Comparison of ENCODE assay signal across 1 cellular context in the genomic region with DNA sequence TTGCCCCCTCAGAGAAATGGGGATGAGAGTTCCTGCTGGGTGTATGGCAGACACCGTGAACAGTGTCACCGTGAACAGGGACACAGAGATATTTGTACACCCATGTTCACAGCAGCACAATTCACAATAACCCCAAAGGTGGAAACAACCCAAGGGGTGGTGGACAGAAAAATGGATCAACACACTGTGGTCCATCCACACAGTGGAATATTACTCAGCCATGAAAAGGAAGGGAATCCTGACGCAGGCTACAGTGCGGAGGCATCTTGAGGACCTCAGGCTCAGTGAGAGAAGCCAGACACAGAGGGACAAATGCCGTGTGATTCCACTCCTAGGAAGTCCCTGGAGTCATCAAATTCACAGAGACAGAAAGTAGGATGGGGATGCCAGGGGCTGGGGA.
TF ChIP-seq lines count a peak whose summit lies in the region.

No MANE protein-coding gene starts in this region.

TF ChIP-seq in HEK293, 187 proteins besides CTCF, POLR2A, EP300 and RAD21 (continued from another document):
- TF ChIP-seq ZNF175 (tag by site-specific recombination; IDR thresholded peaks at IDR 0.05) (no peak), ZNF223 (tag by site-specific recombination; IDR thresholded peaks at IDR 0.05) (no peak), ZNF121 (tag by site-specific recombination; IDR thresholded peaks at IDR 0.05) (peak; percentile 93)
